Comparison of ENCODE assay signal across 8 cellular contexts in genomic region chr1:16913866-16914662, GRCh38. TPM values are rescaled to one million over a fixed set of nuclear protein-coding genes. Genes with fewer than 3 reads are reported as not detected.
DNase-seq lines count a peak whose midpoint lies in the region; ATAC-seq and TF ChIP-seq lines count a peak whose summit lies in the region.

No MANE protein-coding gene starts in this region.

- DNase-seq in NCI-H146 treated with DMSO at 0.1 percent for 48 hours (lab: John Stamatoyannopoulos, UW; ENCODE audit: unreplicated experiment) = peak; percentile 80
- peak; percentile 77 to 98 (median 91) for DNase-seq in T-cell
- peak; percentile 86 for DNase-seq in amniotic stem cell (lab: John Stamatoyannopoulos, UW)
- DNase-seq in left ventricle myocardium inferior = peak; percentile 90
- DNase-seq in prostate gland (ENCODE audit: low spot score) = peak; percentile 96
- DNase-seq in ureter (ENCODE audit: low spot score) = peak; percentile 99

- no peaks in the 10 kb centered on the region for H3K27me3 ChIP-seq in left ventricle myocardium inferior (ENCODE audit: low read depth)
- no peaks in the 10 kb centered on the region for H3K27me3 ChIP-seq in prostate gland (replicated peaks; ENCODE audit: insufficient read depth)

- H3K36me3 ChIP-seq in left ventricle myocardium inferior (no peaks in the 10 kb centered on the region), prostate gland (no peaks in the 10 kb centered on the region)

- ATAC-seq in HG02840 (IDR thresholded peaks at IDR 0.05; ENCODE audit: low FRiP score, unreplicated experiment) (peak; percentile 60), T-cell (replicated peaks in 1 of 4) (peak; percentile 94 to 97 (median 95))

- H3K36me3 Mint-ChIP-seq in T-cell = no peaks in the 10 kb centered on the region

- H3K4me1 ChIP-seq in left ventricle myocardium inferior (peaks cover 18% of the 10 kb centered on the region), prostate gland (replicated peaks) (peaks cover 8% of the 10 kb centered on the region)

- H3K4me3 ChIP-seq in left ventricle myocardium inferior = peak overlapping the region; percentile 93
- H3K4me3 ChIP-seq in prostate gland = peak overlapping the region; percentile 86 to 99

- TF ChIP-seq CTCF in GM12874 (IDR thresholded peaks at IDR 0.05; ENCODE audit: insufficient read depth, low read depth, low read length) (0 out of 2 replicates have a peak, but pooled peaks have one; percentile 3), left ventricle myocardium inferior (IDR thresholded peaks at IDR 0.05; ENCODE audit: borderline replicate concordance) (no peak), prostate gland (IDR thresholded peaks at IDR 0.05) (peak in 2 of 4 experiments; percentile 20 to 38)

- no peaks in the 10 kb centered on the region for H3K27me3 Mint-ChIP-seq in T-cell

- H3K9me3 ChIP-seq in left ventricle myocardium inferior (replicated peaks) = no peaks in the 10 kb centered on the region
- no peaks in the 10 kb centered on the region for H3K9me3 ChIP-seq in prostate gland

- peaks cover 41 to 55% (median 44%) of the 10 kb centered on the region in 3 donors for H3K4me1 Mint-ChIP-seq in T-cell

- no peaks in the 10 kb centered on the region for H3K9me3 Mint-ChIP-seq in T-cell

- peak overlapping the region; percentile 89 for H3K27ac Mint-ChIP-seq in T-cell

- peak; percentile 62 for TF ChIP-seq POLR2A in prostate gland (IDR thresholded peaks at IDR 0.05)

- WGBS in prostate gland = under 1% methylated on average over 95 of the region's 105 CpGs

- CTCF ChIA-PET in T-cell (lab: Charles Lee) = no interaction called here

- POLR2A ChIA-PET in T-cell (lab: Charles Lee) = no interaction called here

- H3K27ac ChIP-seq in left ventricle myocardium inferior (replicated peaks) (peak overlapping the region; percentile 90), prostate gland (peak overlapping the region; percentile 77 to 85)

- intact Hi-C loops in left ventricle myocardium inferior (cut with micrococcal nuclease) = no loop called here
- intact Hi-C loops in prostate gland (cut with DNase I) = no loop called here

- H3K4me3 Mint-ChIP-seq in T-cell = peak overlapping the region; percentile 82 to 90 (median 90)

RNA-seq across cellular contexts. Expression of gene CROCC, which starts 7.7 kb away (rescaled TPM):
- 100 to 1,000 TPM in 1 of 5 donors, 10 to 100 TPM in 4; 59.3 to 104 (median 86.4) TPM for total RNA-seq in T-cell
- 8.9 TPM for total RNA-seq in left ventricle myocardium inferior
- total RNA-seq in prostate gland = 10 to 100 TPM; 19.6 to 68.7 TPM
- total RNA-seq in ureter = 38.5 TPM

RNA-seq across cellular contexts. Expression of gene RNU1-2, which starts 18.3 kb away (rescaled TPM):
- total RNA-seq in T-cell (1,000 to 10,000 TPM; 2,148 to 4,743 (median 3,650) TPM), left ventricle myocardium inferior (6,072 TPM), prostate gland (under 1 TPM; under 0.01 TPM), ureter (1,626 TPM)

Comparison
In these comparisons a context has a peak if more than half of its experiments do, and no peak if none do; other contexts are left out.
1. Peak in every context shown above with its lines: DNase-seq, ATAC-seq, H3K4me3 ChIP-seq and H3K27ac ChIP-seq.
2. RNA of gene RNU1-2, which starts 18.3 kb away (total RNA-seq): 6,072 TPM in left ventricle myocardium inferior (single experiment), 2,148 to 4,743 TPM in T-cell and 1,626 TPM in ureter (single experiment); under 0.01 TPM in prostate gland; every median in the first group is over 1,000 times any median in the second.